Comparison of ENCODE assay signal across 2 cellular contexts in the genomic region with DNA sequence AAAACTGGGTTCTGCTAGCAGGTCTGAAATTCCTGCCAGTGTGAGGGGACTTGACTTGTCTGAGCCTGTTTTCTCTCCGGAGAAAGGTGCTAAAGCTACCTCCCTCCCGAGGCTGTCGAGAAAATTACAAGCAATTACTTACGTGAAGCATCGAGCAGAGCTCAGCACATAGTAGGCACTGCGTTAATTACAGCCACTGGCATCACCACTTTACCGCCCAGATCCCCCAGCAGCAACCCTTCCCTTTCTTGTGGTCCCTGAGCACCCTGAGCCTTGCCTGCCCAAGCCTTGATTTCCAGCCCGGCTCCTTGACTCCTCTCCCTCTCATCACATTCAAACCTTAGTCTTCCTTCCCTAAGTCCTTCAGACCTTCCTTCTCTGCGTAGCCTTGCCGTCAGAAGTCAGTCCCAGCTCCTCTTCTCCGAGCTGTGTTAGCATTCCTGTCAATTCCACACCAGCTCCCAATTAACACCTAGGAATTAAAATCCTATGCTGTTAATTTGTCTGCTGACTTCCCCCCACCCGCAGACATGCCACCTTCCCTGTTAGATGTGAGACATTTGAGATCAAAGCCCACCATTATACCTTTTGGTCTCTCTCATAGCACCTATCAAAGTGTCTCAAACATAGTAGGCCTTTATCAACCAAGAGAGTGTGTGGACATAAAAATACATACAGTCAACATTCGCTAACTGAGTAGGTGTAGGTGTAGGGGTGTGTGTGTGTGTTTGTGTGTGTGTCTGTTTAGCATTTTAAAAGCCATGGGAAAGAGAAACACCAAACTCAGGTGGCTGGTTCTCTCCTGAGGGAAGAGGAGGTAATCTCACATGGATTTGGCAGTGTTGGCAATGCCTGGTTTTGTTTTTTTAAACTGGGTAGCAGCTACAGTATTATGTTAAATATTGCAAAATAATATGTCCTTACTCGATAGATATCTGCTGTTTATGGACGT.
TF ChIP-seq lines count a peak whose summit lies in the region.

No MANE protein-coding gene starts in this region.

TF ChIP-seq in HEK293, 187 proteins besides CTCF, POLR2A, EP300 and RAD21:
- TF ChIP-seq, protein P1, sequence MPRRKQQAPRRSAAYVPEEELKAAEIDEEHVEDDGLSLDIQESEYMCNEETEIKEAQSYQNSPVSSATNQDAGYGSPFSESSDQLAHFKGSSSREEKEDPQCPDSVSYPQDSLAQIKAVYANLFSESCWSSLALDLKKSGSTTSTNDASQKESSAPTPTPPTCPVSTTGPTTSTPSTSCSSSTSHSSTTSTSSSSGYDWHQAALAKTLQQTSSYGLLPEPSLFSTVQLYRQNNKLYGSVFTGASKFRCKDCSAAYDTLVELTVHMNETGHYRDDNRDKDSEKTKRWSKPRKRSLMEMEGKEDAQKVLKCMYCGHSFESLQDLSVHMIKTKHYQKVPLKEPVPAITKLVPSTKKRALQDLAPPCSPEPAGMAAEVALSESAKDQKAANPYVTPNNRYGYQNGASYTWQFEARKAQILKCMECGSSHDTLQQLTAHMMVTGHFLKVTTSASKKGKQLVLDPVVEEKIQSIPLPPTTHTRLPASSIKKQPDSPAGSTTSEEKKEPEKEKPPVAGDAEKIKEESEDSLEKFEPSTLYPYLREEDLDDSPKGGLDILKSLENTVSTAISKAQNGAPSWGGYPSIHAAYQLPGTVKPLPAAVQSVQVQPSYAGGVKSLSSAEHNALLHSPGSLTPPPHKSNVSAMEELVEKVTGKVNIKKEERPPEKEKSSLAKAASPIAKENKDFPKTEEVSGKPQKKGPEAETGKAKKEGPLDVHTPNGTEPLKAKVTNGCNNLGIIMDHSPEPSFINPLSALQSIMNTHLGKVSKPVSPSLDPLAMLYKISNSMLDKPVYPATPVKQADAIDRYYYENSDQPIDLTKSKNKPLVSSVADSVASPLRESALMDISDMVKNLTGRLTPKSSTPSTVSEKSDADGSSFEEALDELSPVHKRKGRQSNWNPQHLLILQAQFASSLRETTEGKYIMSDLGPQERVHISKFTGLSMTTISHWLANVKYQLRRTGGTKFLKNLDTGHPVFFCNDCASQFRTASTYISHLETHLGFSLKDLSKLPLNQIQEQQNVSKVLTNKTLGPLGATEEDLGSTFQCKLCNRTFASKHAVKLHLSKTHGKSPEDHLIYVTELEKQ (tag by site-specific recombination; IDR thresholded peaks at IDR 0.05; ENCODE audit: borderline replicate concordance), result no peak
- no peak for TF ChIP-seq ZNF157 (tag by site-specific recombination; IDR thresholded peaks at IDR 0.05)
- TF ChIP-seq, protein P2, sequence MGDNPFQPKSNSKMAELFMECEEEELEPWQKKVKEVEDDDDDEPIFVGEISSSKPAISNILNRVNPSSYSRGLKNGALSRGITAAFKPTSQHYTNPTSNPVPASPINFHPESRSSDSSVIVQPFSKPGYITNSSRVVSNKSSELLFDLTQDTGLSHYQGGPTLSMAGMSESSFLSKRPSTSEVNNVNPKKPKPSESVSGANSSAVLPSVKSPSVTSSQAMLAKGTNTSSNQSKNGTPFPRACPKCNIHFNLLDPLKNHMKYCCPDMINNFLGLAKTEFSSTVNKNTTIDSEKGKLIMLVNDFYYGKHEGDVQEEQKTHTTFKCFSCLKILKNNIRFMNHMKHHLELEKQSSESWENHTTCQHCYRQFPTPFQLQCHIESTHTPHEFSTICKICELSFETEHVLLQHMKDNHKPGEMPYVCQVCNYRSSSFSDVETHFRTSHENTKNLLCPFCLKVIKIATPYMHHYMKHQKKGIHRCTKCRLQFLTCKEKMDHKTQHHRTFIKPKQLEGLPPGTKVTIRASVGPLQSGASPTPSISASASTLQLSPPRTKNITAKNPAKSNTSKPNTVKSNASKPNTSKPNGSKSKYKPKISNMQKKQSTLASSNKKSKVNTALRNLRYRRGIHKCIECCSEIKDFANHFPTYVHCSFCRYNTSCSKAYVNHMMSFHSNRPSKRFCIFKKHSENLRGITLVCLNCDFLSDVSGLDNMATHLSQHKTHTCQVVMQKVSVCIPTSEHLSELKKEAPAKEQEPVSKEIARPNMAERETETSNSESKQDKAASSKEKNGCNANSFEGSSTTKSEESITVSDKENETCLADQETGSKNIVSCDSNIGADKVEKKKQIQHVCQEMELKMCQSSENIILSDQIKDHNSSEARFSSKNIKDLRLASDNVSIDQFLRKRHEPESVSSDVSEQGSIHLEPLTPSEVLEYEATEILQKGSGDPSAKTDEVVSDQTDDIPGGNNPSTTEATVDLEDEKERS (tag by site-specific recombination; IDR thresholded peaks at IDR 0.05), result no peak
- no peak for TF ChIP-seq ZNF624 (tag by site-specific recombination; IDR thresholded peaks at IDR 0.05)
- no peak for TF ChIP-seq ZNF549 (tag by site-specific recombination; IDR thresholded peaks at IDR 0.05)
- no peak for TF ChIP-seq SP7 (tag by site-specific recombination; IDR thresholded peaks at IDR 0.05)
- no peak for TF ChIP-seq ZNF391 (tag by site-specific recombination; IDR thresholded peaks at IDR 0.05; ENCODE audit: borderline replicate concordance, low read depth)
- TF ChIP-seq ZNF23 (tag by site-specific recombination; IDR thresholded peaks at IDR 0.05; ENCODE audit: borderline replicate concordance), result no peak
- TF ChIP-seq ZNF121 (tag by site-specific recombination; IDR thresholded peaks at IDR 0.05), result no peak
- TF ChIP-seq ZNF2 (tag by site-specific recombination; IDR thresholded peaks at IDR 0.05), result no peak
- TF ChIP-seq ZFP69B (tag by site-specific recombination; IDR thresholded peaks at IDR 0.05), result no peak
- TF ChIP-seq SETDB1 (IDR thresholded peaks at IDR 0.05; ENCODE audit: insufficient read length, low read length), result no peak
- no peak for TF ChIP-seq ZNF654 (tag by site-specific recombination; IDR thresholded peaks at IDR 0.05; ENCODE audit: low read depth)
- TF ChIP-seq EGR2 (tag by site-specific recombination; IDR thresholded peaks at IDR 0.05; ENCODE audit: low read depth), result peak; percentile 58
- no peak for TF ChIP-seq ZNF248 (tag by site-specific recombination; IDR thresholded peaks at IDR 0.05)
- TF ChIP-seq ZFHX2 (tag by site-specific recombination; conservative IDR thresholded peaks at IDR 0.05), result peak; percentile 57
TF ChIP-seq in HEK293: peak in this region for 2.

TF ChIP-seq in GM12878, 131 proteins besides CTCF, POLR2A, EP300 and RAD21:
- 0 out of 2 replicates have a peak, but pooled peaks have one; percentile 27 for TF ChIP-seq DPF2 (IDR thresholded peaks at IDR 0.05)
- TF ChIP-seq STAT3 (IDR thresholded peaks at IDR 0.05; ENCODE audit: low read depth, low read length), result no peak
